ENCODE assay signal across 8 cellular contexts in genomic region chr19:35267818-35268545, GRCh38. TPM values are rescaled to one million over a fixed set of nuclear protein-coding genes. Genes with fewer than 3 reads are reported as not detected.
A peak's percentile ranks its signal among the peaks of the same experiment; 100 is the strongest.
DNase-seq lines count a peak whose midpoint lies in the region; ATAC-seq, FAIRE-seq and TF ChIP-seq lines count a peak whose summit lies in the region.

No MANE protein-coding gene starts in this region.

- H3K4me3 ChIP-seq in kidney epithelial cell (ENCODE audit: low read depth, low read length) = peak overlapping the region; percentile 81

- no peaks in the 10 kb centered on the region for H3K36me3 ChIP-seq in kidney epithelial cell (ENCODE audit: control insufficient read depth, insufficient read depth, low read length)

- DNase-seq in GM12892 (ENCODE audit: insufficient read length) (peak; percentile 97), NCI-H2171 treated with DMSO at 0.1 percent for 48 hours (lab: John Stamatoyannopoulos, UW) (peak; percentile 67), cerebellar cortex (ENCODE audit: low spot score) (peak; percentile 44), kidney epithelial cell (ENCODE audit: low read depth) (no peak), cerebellar nuclear complex (lab: John Stamatoyannopoulos, UW) (no peak)
- peak; percentile 49 to 60 for DNase-seq in stimulated activated CD4-positive, alpha-beta T cell treated with anti-CD3 and anti-CD28 coated beads, Interleukin-15, amount 100 ng/mL, for 48 hours (ENCODE audit: low read depth in 2 of 2)

- TF ChIP-seq CTCF in kidney epithelial cell (IDR thresholded peaks at IDR 0.05; ENCODE audit: insufficient read depth, low read length, poor library complexity, severe bottlenecking) = no peak

- peak; percentile 46 for ATAC-seq in HG02840 (IDR thresholded peaks at IDR 0.05; ENCODE audit: low FRiP score, unreplicated experiment)
- ATAC-seq in activated CD4-positive, CD25-positive, alpha-beta regulatory T cell treated with anti-CD3 and anti-CD28 coated beads, Interleukin-2, amount 50 U/mL, for 24 hours = peak; percentile 65 to 66

- H3K27me3 ChIP-seq in kidney epithelial cell (ENCODE audit: control insufficient read depth, insufficient read depth, low read length) = no peaks in the 10 kb centered on the region

- peak; percentile 90 for FAIRE-seq in GM12892 (lab: Jason Lieb, UNC)

- no peak; the same call in 1 of the 2 replicates for TF ChIP-seq POLR2A in GM12892 (IDR thresholded peaks at IDR 0.05; ENCODE audit: low read depth, low read length)

RNA-seq across cellular contexts. Expression of gene USF2, which starts 0.8 kb away (rescaled TPM):
- polyA plus RNA-seq in GM12892 (2012; ENCODE audit: missing spikeins) = 122 TPM
- 95.1 and 96.5 TPM in 2 replicates for total RNA-seq in kidney epithelial cell

RNA-seq across cellular contexts. Expression of gene HAMP, which starts 14.3 kb away (rescaled TPM):
- polyA plus RNA-seq in GM12892 (2012; ENCODE audit: missing spikeins) = not detected
- total RNA-seq in kidney epithelial cell = not detected in 2 replicates

RNA-seq across cellular contexts. Expression of gene LSR, which starts 19.2 kb away (rescaled TPM):
- 12.7 TPM for polyA plus RNA-seq in GM12892 (2012; ENCODE audit: missing spikeins)
- total RNA-seq in kidney epithelial cell = 147 and 247 TPM in 2 replicates

RNA-seq across cellular contexts. Expression of gene MAG, which starts 24.0 kb away (rescaled TPM):
- not detected for polyA plus RNA-seq in GM12892 (2012; ENCODE audit: missing spikeins)
- 0.04 TPM in 1 of 2 replicates, not detected in the other for total RNA-seq in kidney epithelial cell

RNA-seq across cellular contexts. Expression of gene FAM187B, which starts 39.4 kb away (rescaled TPM):
- not detected for polyA plus RNA-seq in GM12892 (2012; ENCODE audit: missing spikeins)
- not detected in 2 replicates for total RNA-seq in kidney epithelial cell

Comparison
In these comparisons a context has a peak if more than half of its experiments do, and no peak if none do; other contexts are left out.
1. DNase-seq: peak in GM12892 (single experiment), NCI-H2171 treated with DMSO at 0.1 percent for 48 hours (single experiment), cerebellar cortex (single experiment) and stimulated activated CD4-positive, alpha-beta T cell treated with anti-CD3 and anti-CD28 coated beads, Interleukin-15, amount 100 ng/mL, for 48 hours (2 of 2); none in kidney epithelial cell (single experiment) and cerebellar nuclear complex (0 of 2).